Comparison of ENCODE assay signal across 20 cellular contexts in the genomic region with DNA sequence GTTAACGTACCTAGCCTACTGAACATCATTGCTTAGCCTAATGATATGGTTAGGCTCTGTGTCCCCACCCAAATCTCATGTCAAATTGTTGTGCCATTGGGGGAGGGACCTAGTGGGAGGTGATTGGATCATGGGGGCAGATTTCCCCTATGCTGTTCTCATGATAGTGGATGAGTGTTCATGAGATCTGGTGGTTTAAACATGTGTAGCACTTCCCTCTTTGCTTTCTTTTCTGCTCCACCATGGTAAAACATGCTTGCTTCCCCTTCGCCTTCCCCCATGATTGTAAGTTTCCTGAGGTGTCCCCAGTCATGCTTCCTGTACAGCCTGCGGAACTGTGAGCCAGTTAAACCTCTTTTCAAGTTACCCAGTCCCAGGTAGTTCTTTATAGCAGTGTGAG.
DNase-seq lines count a peak whose midpoint lies in the region; ATAC-seq, FAIRE-seq and TF ChIP-seq lines count a peak whose summit lies in the region.
"Had no signal": no experiment of that assay in that cellular context is flagged by ENCODE, and none has a peak within 500 bp of the region (broad histone marks: within the 10 kb centered on the region; RNA-seq: fewer than 3 reads in every experiment).

No MANE protein-coding gene starts in this region.

- peaks cover 4% of the 10 kb centered on the region for H3K36me3 Mint-ChIP-seq in T-helper 1 cell treated with Interleukin-12 subunit alpha and Interleukin-12 subunit beta and Interleukin-4 antibody, amounts not matched to agents 30 μg/mL and 1 μg/mL, for 36 hours (ENCODE audit: low read depth)
- H3K36me3 Mint-ChIP-seq in WTC11: no peaks in the 10 kb centered on the region
- H3K36me3 Mint-ChIP-seq in central memory CD8-positive, alpha-beta T cell (ENCODE audit: insufficient read depth): no peaks in the 10 kb centered on the region

- TF ChIP-seq POLR2A in GM12891 (IDR thresholded peaks at IDR 0.05; ENCODE audit: low read depth, low read length): no peak

- POLR2A ChIA-PET in WTC11 (lab: Charles Lee): no interaction called here

- H3K27ac Mint-ChIP-seq in T-helper 1 cell treated with Interleukin-12 subunit alpha and Interleukin-12 subunit beta and Interleukin-4 antibody, amounts not matched to agents 30 μg/mL and 1 μg/mL, for 36 hours: peak overlapping the region; percentile 79
- peak overlapping the region; percentile 80 for H3K27ac Mint-ChIP-seq in WTC11
- peak overlapping the region; percentile 5 for H3K27ac Mint-ChIP-seq in central memory CD8-positive, alpha-beta T cell (ENCODE audit: low read depth)

- no peaks in the 10 kb centered on the region for H3K9me3 Mint-ChIP-seq in T-helper 1 cell treated with Interleukin-12 subunit alpha and Interleukin-12 subunit beta and Interleukin-4 antibody, amounts not matched to agents 30 μg/mL and 1 μg/mL, for 36 hours
- H3K9me3 Mint-ChIP-seq in WTC11: no peaks in the 10 kb centered on the region
- H3K9me3 Mint-ChIP-seq in central memory CD8-positive, alpha-beta T cell: no peaks in the 10 kb centered on the region

- DNase-seq in T-helper 1 cell (no peak), GM12891 (ENCODE audit: insufficient read length, low spot score) (no peak), WTC11 (ENCODE audit: low spot score) (no peak)
- DNase-seq in central memory CD8-positive, alpha-beta T cell (ENCODE audit: low spot score in 2 of 2): no peak
- DNase-seq: activated effector memory CD4-positive, alpha-beta T cell treated with anti-CD3 and anti-CD28 coated beads, Interleukin-2, amount 50 U/mL, for 16 hours; effector memory CD4-positive, alpha-beta T cell; esophagus squamous epithelium; kidney glomerular epithelial cell; NCI-H146; NCI-H2171 treated with DMSO at 0.1 percent for 48 hours; SHP77; spleen; stimulated activated CD4-positive, alpha-beta T cell treated with anti-CD3 and anti-CD28 coated beads, Interleukin-4, amount 100 ng/mL, for 4 hours; substantia nigra; WERI-Rb-1 had no signal

- CTCF ChIA-PET in WTC11 (lab: Charles Lee): no interaction called here

- H3K4me3 Mint-ChIP-seq in T-helper 1 cell treated with Interleukin-12 subunit alpha and Interleukin-12 subunit beta and Interleukin-4 antibody, amounts not matched to agents 30 μg/mL and 1 μg/mL, for 36 hours: peak overlapping the region; percentile 42
- H3K4me3 Mint-ChIP-seq in WTC11: no peak overlapping the region
- no peak overlapping the region for H3K4me3 Mint-ChIP-seq in central memory CD8-positive, alpha-beta T cell

- peaks cover 37% of the 10 kb centered on the region for H3K4me1 Mint-ChIP-seq in T-helper 1 cell treated with Interleukin-12 subunit alpha and Interleukin-12 subunit beta and Interleukin-4 antibody, amounts not matched to agents 30 μg/mL and 1 μg/mL, for 36 hours (ENCODE audit: low read depth)
- peaks cover 46% of the 10 kb centered on the region for H3K4me1 Mint-ChIP-seq in WTC11
- peaks cover 39% of the 10 kb centered on the region for H3K4me1 Mint-ChIP-seq in central memory CD8-positive, alpha-beta T cell

- FAIRE-seq in GM12891 (lab: Jason Lieb, UNC): peak; percentile 26
- FAIRE-seq: A549 had no signal

- no peak for ATAC-seq in WTC11
- no peak for ATAC-seq in central memory CD8-positive, alpha-beta T cell (replicated peaks; ENCODE audit: extremely low read depth, poor library complexity, severe bottlenecking)
- ATAC-seq in HG03439 (IDR thresholded peaks at IDR 0.05; ENCODE audit: unreplicated experiment): no peak
- no peak for ATAC-seq in GM21737 (IDR thresholded peaks at IDR 0.05; ENCODE audit: unreplicated experiment)
- no peak for ATAC-seq in GM21576 (IDR thresholded peaks at IDR 0.05; ENCODE audit: unreplicated experiment)
- ATAC-seq: A549 had no signal

- H3K27me3 Mint-ChIP-seq in T-helper 1 cell treated with Interleukin-12 subunit alpha and Interleukin-12 subunit beta and Interleukin-4 antibody, amounts not matched to agents 30 μg/mL and 1 μg/mL, for 36 hours (ENCODE audit: low read depth): no peaks in the 10 kb centered on the region
- no peaks in the 10 kb centered on the region for H3K27me3 Mint-ChIP-seq in WTC11 (ENCODE audit: low read depth)
- no peaks in the 10 kb centered on the region for H3K27me3 Mint-ChIP-seq in central memory CD8-positive, alpha-beta T cell

- TF ChIP-seq CTCF in WTC11 (IDR thresholded peaks at IDR 0.05): no peak

TF ChIP-seq in GM12891, 5 proteins besides CTCF, POLR2A, EP300 and RAD21:
- TF ChIP-seq PAX5 (IDR thresholded peaks at IDR 0.05; ENCODE audit: insufficient read depth, low read length, severe bottlenecking) (no peak), POLR2AphosphoS5 (IDR thresholded peaks at IDR 0.05; ENCODE audit: low read depth, low read length) (no peak), SPI1 (IDR thresholded peaks at IDR 0.05; ENCODE audit: low read depth, low read length) (peak; percentile 52), TAF1 (IDR thresholded peaks at IDR 0.05; ENCODE audit: low read depth, low read length) (no peak), POU2F2 (IDR thresholded peaks at IDR 0.05; ENCODE audit: low read depth, low read length) (no peak)

TF ChIP-seq in WTC11, 78 proteins besides CTCF, POLR2A, EP300 and RAD21:
- TF ChIP-seq, protein P1, sequence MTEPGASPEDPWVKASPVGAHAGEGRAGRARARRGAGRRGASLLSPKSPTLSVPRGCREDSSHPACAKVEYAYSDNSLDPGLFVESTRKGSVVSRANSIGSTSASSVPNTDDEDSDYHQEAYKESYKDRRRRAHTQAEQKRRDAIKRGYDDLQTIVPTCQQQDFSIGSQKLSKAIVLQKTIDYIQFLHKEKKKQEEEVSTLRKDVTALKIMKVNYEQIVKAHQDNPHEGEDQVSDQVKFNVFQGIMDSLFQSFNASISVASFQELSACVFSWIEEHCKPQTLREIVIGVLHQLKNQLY (CRISPR knock-in tag; IDR thresholded peaks at IDR 0.05): no peak
- TF ChIP-seq, protein P2, sequence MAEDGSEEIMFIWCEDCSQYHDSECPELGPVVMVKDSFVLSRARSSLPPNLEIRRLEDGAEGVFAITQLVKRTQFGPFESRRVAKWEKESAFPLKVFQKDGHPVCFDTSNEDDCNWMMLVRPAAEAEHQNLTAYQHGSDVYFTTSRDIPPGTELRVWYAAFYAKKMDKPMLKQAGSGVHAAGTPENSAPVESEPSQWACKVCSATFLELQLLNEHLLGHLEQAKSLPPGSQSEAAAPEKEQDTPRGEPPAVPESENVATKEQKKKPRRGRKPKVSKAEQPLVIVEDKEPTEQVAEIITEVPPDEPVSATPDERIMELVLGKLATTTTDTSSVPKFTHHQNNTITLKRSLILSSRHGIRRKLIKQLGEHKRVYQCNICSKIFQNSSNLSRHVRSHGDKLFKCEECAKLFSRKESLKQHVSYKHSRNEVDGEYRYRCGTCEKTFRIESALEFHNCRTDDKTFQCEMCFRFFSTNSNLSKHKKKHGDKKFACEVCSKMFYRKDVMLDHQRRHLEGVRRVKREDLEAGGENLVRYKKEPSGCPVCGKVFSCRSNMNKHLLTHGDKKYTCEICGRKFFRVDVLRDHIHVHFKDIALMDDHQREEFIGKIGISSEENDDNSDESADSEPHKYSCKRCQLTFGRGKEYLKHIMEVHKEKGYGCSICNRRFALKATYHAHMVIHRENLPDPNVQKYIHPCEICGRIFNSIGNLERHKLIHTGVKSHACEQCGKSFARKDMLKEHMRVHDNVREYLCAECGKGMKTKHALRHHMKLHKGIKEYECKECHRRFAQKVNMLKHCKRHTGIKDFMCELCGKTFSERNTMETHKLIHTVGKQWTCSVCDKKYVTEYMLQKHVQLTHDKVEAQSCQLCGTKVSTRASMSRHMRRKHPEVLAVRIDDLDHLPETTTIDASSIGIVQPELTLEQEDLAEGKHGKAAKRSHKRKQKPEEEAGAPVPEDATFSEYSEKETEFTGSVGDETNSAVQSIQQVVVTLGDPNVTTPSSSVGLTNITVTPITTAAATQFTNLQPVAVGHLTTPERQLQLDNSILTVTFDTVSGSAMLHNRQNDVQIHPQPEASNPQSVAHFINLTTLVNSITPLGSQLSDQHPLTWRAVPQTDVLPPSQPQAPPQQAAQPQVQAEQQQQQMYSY (CRISPR knock-in tag; IDR thresholded peaks at IDR 0.05): no peak

Comparison
In these comparisons a context has a peak if more than half of its experiments do, and no peak if none do; other contexts are left out.
1. H3K27ac Mint-ChIP-seq: peak in every context shown above with its lines; median percentile 80 in WTC11; 79 in T-helper 1 cell treated with Interleukin-12 subunit alpha and Interleukin-12 subunit beta and Interleukin-4 antibody, amounts not matched to agents 30 μg/mL and 1 μg/mL, for 36 hours; 5 in central memory CD8-positive, alpha-beta T cell.